10 cellular contexts compared by ENCODE assay signal in the genomic region with DNA sequence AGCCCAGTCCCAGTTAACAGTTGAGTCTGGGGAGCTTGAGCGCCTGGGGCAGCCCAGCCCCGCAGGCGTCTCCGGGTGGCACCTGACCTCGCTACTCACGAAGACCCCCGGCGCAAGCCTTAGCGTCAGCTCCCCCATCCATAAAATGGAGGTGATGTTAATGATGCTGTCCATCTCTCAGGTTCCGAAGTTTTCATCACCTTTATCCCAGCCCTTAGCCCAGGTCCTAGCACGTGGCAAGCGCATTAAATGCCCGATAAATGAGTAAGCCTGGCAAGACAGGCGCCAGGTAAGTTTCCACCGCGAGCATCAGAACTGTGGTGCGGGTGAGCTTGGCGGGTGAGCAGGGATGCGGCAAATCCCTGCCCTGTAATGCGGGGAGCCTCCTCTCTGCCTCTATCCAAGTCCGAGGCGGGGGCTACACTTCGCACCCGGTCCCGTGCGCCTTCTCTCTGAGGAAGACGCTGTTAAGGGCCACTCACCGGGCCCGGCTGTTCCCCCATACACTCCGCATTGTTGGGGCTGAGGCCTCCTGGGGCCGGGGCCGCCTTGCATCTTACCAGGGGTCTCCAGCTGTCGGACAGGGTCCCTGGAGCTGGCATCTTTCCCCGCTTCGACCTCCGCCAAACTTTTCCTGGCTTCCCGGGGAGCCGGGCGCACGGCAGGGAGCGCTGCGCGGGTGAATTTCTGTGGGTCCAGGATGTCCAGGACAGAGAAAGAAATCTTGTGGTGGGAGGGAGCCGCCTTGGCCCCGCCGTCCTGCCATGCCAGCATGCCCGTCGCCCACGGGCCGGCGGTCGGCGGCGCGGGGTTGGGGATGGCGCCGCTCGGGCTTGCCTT. TPM values are rescaled to one million over a fixed set of nuclear protein-coding genes. Genes with fewer than 3 reads are reported as not detected.
DNase-seq lines count a peak whose midpoint lies in the region; ATAC-seq lines count a peak whose summit lies in the region.
"Had no signal": no experiment of that assay in that cellular context is flagged by ENCODE, and none has a peak within 500 bp of the region (broad histone marks: within the 10 kb centered on the region; RNA-seq: fewer than 3 reads in every experiment).

No MANE protein-coding gene starts in this region.

- H3K27ac Mint-ChIP-seq in activated CD8-positive, alpha-beta T cell treated with anti-CD3 and anti-CD28 coated beads, Interleukin-2, amount 10 ng/mL, durations not matched to agents 7 days and 5 days, result no peak overlapping the region
- peak overlapping the region in 1 of 2 donors; percentile 10 for H3K27ac Mint-ChIP-seq in stimulated activated naive CD8-positive, alpha-beta T cell treated with anti-CD3 and anti-CD28 coated beads, Interleukin-15, amount 100 ng/mL, for 72 hours

- peak; percentile 12 to 16 for ATAC-seq in activated T-cell treated with anti-CD3 and anti-CD28 coated beads, Interleukin-2, amount 50 U/mL, for 4 hours
- peak; percentile 15 for ATAC-seq in activated CD8-positive, alpha-beta T cell treated with anti-CD3 and anti-CD28 coated beads, Interleukin-2, amount 10 ng/mL, durations not matched to agents 7 days and 5 days
- ATAC-seq in stimulated activated naive CD8-positive, alpha-beta T cell treated with anti-CD3 and anti-CD28 coated beads, Interleukin-15, amount 100 ng/mL, for 72 hours, result peak; percentile 37

- CTCF ChIA-PET in activated CD8-positive, alpha-beta T cell treated with anti-CD3 and anti-CD28 coated beads, Interleukin-2, amount 10 ng/mL, durations not matched to agents 7 days and 5 days (lab: Charles Lee), result interaction anchor here (0.7 to 1.0 kb wide), 2 partner anchors 12 to 46 kb away, joined by 3 to 4 read pairs; partner anchors contain the start of gene LHPP

- peaks cover 82% of the 10 kb centered on the region for H3K27me3 Mint-ChIP-seq in activated T-cell treated with anti-CD3 and anti-CD28 coated beads, Interleukin-2, amount 50 U/mL, for 4 hours (ENCODE audit: low read depth)
- H3K27me3 Mint-ChIP-seq in activated CD8-positive, alpha-beta T cell treated with anti-CD3 and anti-CD28 coated beads, Interleukin-2, amount 10 ng/mL, durations not matched to agents 7 days and 5 days (ENCODE audit: low read depth), result peaks cover 72% of the 10 kb centered on the region
- peaks cover 99% of the 10 kb centered on the region for H3K27me3 Mint-ChIP-seq in stimulated activated naive CD8-positive, alpha-beta T cell treated with anti-CD3 and anti-CD28 coated beads, Interleukin-15, amount 100 ng/mL, for 72 hours

- no peaks in the 10 kb centered on the region for H3K36me3 Mint-ChIP-seq in activated T-cell treated with anti-CD3 and anti-CD28 coated beads, Interleukin-2, amount 50 U/mL, for 4 hours (ENCODE audit: insufficient read depth)
- no peaks in the 10 kb centered on the region for H3K36me3 Mint-ChIP-seq in activated CD8-positive, alpha-beta T cell treated with anti-CD3 and anti-CD28 coated beads, Interleukin-2, amount 10 ng/mL, durations not matched to agents 7 days and 5 days (ENCODE audit: low read depth)

- H3K4me1 Mint-ChIP-seq in activated T-cell treated with anti-CD3 and anti-CD28 coated beads, Interleukin-2, amount 50 U/mL, for 4 hours (ENCODE audit: low read depth), result peaks cover 24% of the 10 kb centered on the region
- peaks cover 14% of the 10 kb centered on the region for H3K4me1 Mint-ChIP-seq in activated CD8-positive, alpha-beta T cell treated with anti-CD3 and anti-CD28 coated beads, Interleukin-2, amount 10 ng/mL, durations not matched to agents 7 days and 5 days (ENCODE audit: low read depth)
- peaks cover 27% of the 10 kb centered on the region for H3K4me1 Mint-ChIP-seq in stimulated activated naive CD8-positive, alpha-beta T cell treated with anti-CD3 and anti-CD28 coated beads, Interleukin-15, amount 100 ng/mL, for 72 hours

- no peaks in the 10 kb centered on the region for H3K9me3 Mint-ChIP-seq in activated T-cell treated with anti-CD3 and anti-CD28 coated beads, Interleukin-2, amount 50 U/mL, for 4 hours
- no peaks in the 10 kb centered on the region for H3K9me3 Mint-ChIP-seq in activated CD8-positive, alpha-beta T cell treated with anti-CD3 and anti-CD28 coated beads, Interleukin-2, amount 10 ng/mL, durations not matched to agents 7 days and 5 days (ENCODE audit: insufficient read depth)
- H3K9me3 Mint-ChIP-seq in stimulated activated naive CD8-positive, alpha-beta T cell treated with anti-CD3 and anti-CD28 coated beads, Interleukin-15, amount 100 ng/mL, for 72 hours, result no peaks in the 10 kb centered on the region

- no peak for DNase-seq in activated T-cell treated with anti-CD3 and anti-CD28 coated beads, Interleukin-2, amount 50 U/mL, for 4 hours
- no peak for DNase-seq in activated T-cell treated with anti-CD3 and anti-CD28 coated beads for 4 hours
- no peak for DNase-seq in activated CD8-positive, alpha-beta T cell treated with anti-CD3 and anti-CD28 coated beads, Interleukin-2, amount 10 ng/mL, durations not matched to agents 7 days and 5 days
- peak; percentile 22 for DNase-seq in kidney tubule cell (ENCODE audit: low spot score)
- DNase-seq in stimulated activated naive CD8-positive, alpha-beta T cell treated with anti-CD3 and anti-CD28 coated beads, Interleukin-15, amount 100 ng/mL, for 72 hours, result no peak
- no peak for DNase-seq in AML-193 (lab: John Stamatoyannopoulos, UW)
- no peak for DNase-seq in activated CD8-positive, alpha-beta memory T cell treated with anti-CD3 and anti-CD28 coated beads for 24 hours
- no peak for DNase-seq in GDM1 (lab: John Stamatoyannopoulos, UW)
- DNase-seq: activated effector memory CD4-positive, alpha-beta T cell treated with anti-CD3 and anti-CD28 coated beads, Interleukin-2, amount 50 U/mL, for 16 hours; pancreas had no signal

- H3K4me3 Mint-ChIP-seq in activated T-cell treated with anti-CD3 and anti-CD28 coated beads, Interleukin-2, amount 50 U/mL, for 4 hours, result peak overlapping the region; percentile 29
- no peak overlapping the region for H3K4me3 Mint-ChIP-seq in activated CD8-positive, alpha-beta T cell treated with anti-CD3 and anti-CD28 coated beads, Interleukin-2, amount 10 ng/mL, durations not matched to agents 7 days and 5 days
- peak overlapping the region; percentile 54 to 69 for H3K4me3 Mint-ChIP-seq in stimulated activated naive CD8-positive, alpha-beta T cell treated with anti-CD3 and anti-CD28 coated beads, Interleukin-15, amount 100 ng/mL, for 72 hours

- POLR2A ChIA-PET in activated CD8-positive, alpha-beta T cell treated with anti-CD3 and anti-CD28 coated beads, Interleukin-2, amount 10 ng/mL, durations not matched to agents 7 days and 5 days (lab: Charles Lee), result no interaction called here

RNA-seq across cellular contexts. Expression of gene NKX1-2, which starts 0.4 kb away (rescaled TPM):
- total RNA-seq in activated T-cell treated with anti-CD3 and anti-CD28 coated beads, Interleukin-2, amount 50 U/mL, for 4 hours, result not detected
- not detected for total RNA-seq in activated CD8-positive, alpha-beta T cell treated with anti-CD3 and anti-CD28 coated beads, Interleukin-2, amount 10 ng/mL, durations not matched to agents 7 days and 5 days
- total RNA-seq: pancreas had no signal

RNA-seq across cellular contexts. Expression of gene LHPP, which starts 12.2 kb away (rescaled TPM):
- 1 to 10 TPM; 2.5 to 3.3 (median 3.2) TPM for total RNA-seq in activated T-cell treated with anti-CD3 and anti-CD28 coated beads, Interleukin-2, amount 50 U/mL, for 4 hours
- 10 to 100 TPM; 24.7 to 25.7 TPM for total RNA-seq in activated CD8-positive, alpha-beta T cell treated with anti-CD3 and anti-CD28 coated beads, Interleukin-2, amount 10 ng/mL, durations not matched to agents 7 days and 5 days

RNA-seq across cellular contexts. Expression of gene OAT, which starts 30.7 kb away (rescaled TPM):
- 10 to 100 TPM; 42.9 to 50.5 (median 46.8) TPM for total RNA-seq in activated T-cell treated with anti-CD3 and anti-CD28 coated beads, Interleukin-2, amount 50 U/mL, for 4 hours
- total RNA-seq in activated CD8-positive, alpha-beta T cell treated with anti-CD3 and anti-CD28 coated beads, Interleukin-2, amount 10 ng/mL, durations not matched to agents 7 days and 5 days, result 10 to 100 TPM; 22.4 to 28.0 TPM

Comparison
In these comparisons a context has a peak if more than half of its experiments do, and no peak if none do; other contexts are left out.
1. RNA of gene LHPP, which starts 12.2 kb away (total RNA-seq): 24.7 to 25.7 TPM in activated CD8-positive, alpha-beta T cell treated with anti-CD3 and anti-CD28 coated beads, Interleukin-2, amount 10 ng/mL, durations not matched to agents 7 days and 5 days; 2.5 to 3.3 TPM in activated T-cell treated with anti-CD3 and anti-CD28 coated beads, Interleukin-2, amount 50 U/mL, for 4 hours; every median in the first group is over 4 times any median in the second.
2. Peak in every context shown above with its lines, with median percentiles within 50 percentile points of each other: ATAC-seq.